ENCODE assay signal across 8 cellular contexts in the genomic region with DNA sequence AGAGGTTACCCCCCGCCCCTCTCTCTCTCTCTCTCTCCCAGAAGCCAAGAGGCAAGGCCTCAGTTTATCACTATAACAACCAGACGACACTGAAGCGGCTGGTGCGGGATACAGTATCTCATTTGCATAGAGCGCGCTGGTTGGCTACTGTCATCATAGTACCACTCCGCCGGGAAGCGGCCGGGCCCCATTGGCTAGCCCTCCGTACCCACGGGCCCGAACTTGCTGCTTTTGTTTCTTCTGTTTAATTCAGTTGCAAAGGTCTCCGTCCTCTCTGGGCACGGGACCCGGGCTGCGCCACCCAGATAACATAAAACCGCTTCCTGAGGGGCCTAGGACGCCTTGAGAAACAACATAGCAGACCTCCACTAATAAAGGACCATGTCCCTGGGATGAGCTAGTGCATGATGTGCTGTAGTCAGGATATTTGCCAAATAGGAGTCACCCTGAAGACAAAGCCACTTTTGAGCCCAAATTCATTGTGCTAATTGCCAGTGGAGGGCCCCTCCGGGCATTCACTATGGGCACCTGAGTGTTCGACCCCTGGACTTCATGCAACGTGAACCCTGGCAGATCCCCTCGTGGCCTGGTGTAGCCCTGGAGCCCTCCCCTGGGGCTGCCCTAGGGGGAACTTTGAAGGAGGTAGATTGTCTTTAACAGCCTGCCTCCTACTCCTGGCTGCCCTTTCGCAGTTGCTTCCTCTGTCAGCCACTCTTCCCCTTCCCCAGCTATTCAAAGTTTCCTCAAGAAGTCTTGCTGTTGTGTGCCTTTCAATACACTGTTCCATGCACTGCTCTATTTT. TPM values are rescaled to one million over a fixed set of nuclear protein-coding genes. Genes with fewer than 3 reads are reported as not detected.
DNase-seq lines count a peak whose midpoint lies in the region; ATAC-seq and TF ChIP-seq lines count a peak whose summit lies in the region.

TSS of gene PCYT1B (minus strand) at position 91 of the 802 bp plus-strand sequence. CDS start 242 bp downstream, outside the sequence.

- intact Hi-C loops in left colon (cut with DNase I, micrococcal nuclease) = no loop called here

- DNase-seq in ELF-1 (ENCODE audit: low read depth, low spot score) (peak; percentile 95), NCI-H2171 (lab: John Stamatoyannopoulos, UW) (peak; percentile 79), coronary artery (ENCODE audit: low spot score) (peak; percentile 81), left colon (peak; percentile 29 to 52), GM10248 (ENCODE audit: extremely low spot score) (no peak)
- DNase-seq in activated CD4-positive, alpha-beta T cell treated with anti-CD3 and anti-CD28 coated beads, Interleukin-2, amount 50 U/mL, for 48 hours = peak; percentile 51 to 65
- peak; percentile 27 for DNase-seq in stimulated activated CD4-positive, alpha-beta T cell treated with anti-CD3 and anti-CD28 coated beads, Interleukin-2, amount 100 ng/mL, for 4 hours (ENCODE audit: low read depth)

- no peak within 1 kb of the TSS for H3K27ac ChIP-seq in coronary artery

- H3K4me3 ChIP-seq in coronary artery = peak within 1 kb of the TSS; percentile 53

- POLR2A ChIA-PET in GM10248 (lab: Yijun Ruan, JAX) = no interaction called here

- CTCF ChIA-PET in GM10248 (lab: Yijun Ruan, JAX) = no interaction called here

- ATAC-seq in HG02852 (IDR thresholded peaks at IDR 0.05; ENCODE audit: unreplicated experiment) (peak; percentile 96), left colon (peak; percentile 79)

- TF ChIP-seq CTCF in coronary artery (IDR thresholded peaks at IDR 0.05) = no peak
- TF ChIP-seq CTCF in GM10248 (IDR thresholded peaks at IDR 0.05; ENCODE audit: control extremely low read depth, extremely low read depth, low read depth, missing control alignments) = no peak

RNA-seq across cellular contexts. Expression of gene PCYT1B, which starts in this region (rescaled TPM):
- total RNA-seq in left colon = under 1 TPM in 1 of 2 donors, not detected in 1; 0.28 TPM

Comparison
In these comparisons a context has a peak if more than half of its experiments do, and no peak if none do; other contexts are left out.
1. Peak in DNase-seq and ATAC-seq in left colon; RNA of the gene not detected or under 1 TPM.